In genomic region chr9:26850995-26851394, GRCh38 we compare ENCODE assay signal across 9 cellular contexts.
"Had no signal": no experiment of that assay in that cellular context is flagged by ENCODE, and none has a peak within 500 bp of the region (broad histone marks: within the 10 kb centered on the region; RNA-seq: fewer than 3 reads in every experiment).

No MANE protein-coding gene starts in this region.

- H3K4me3 ChIP-seq: GM23248 had no signal

- DNase-seq: GM23248, GOT3, H9, HCEC 1CT, Karpas-422, KBM-7 had no signal

- FAIRE-seq: H54, HTR-8/SVneo had no signal

- H3K4me3 Mint-ChIP-seq: H9 had no signal

- H3K4me2 ChIP-seq: KMS-11 had no signal

- H3K9ac ChIP-seq: GM23248, KMS-11 had no signal

- H3K4me1 Mint-ChIP-seq: H9 had no signal

- H3K27ac Mint-ChIP-seq: H9 had no signal

- H3K9me3 Mint-ChIP-seq: H9 had no signal

- H2AFZ ChIP-seq: GM23248 had no signal

- H3K27ac ChIP-seq: GM23248, KMS-11 had no signal
